ENCODE assay signal across 29 cellular contexts in the genomic region with DNA sequence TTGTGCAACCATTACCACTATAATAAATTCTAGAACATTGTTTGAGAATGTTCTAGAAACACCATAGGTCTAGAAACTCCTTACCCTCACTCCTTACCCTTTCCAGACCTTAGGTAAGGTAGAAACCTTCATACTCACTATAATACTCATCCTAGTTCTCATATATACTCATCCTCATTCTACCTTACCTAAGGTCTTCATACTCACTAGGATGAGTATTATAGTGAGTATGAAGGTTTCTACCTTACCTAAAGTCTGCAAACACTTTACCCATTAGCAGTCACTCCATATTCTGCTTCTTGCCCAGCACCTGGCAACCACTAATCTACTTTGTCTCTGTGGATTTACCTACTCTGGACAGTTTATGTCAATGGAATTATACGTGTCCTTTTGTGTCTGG.
"Had no signal": no experiment of that assay in that cellular context is flagged by ENCODE, and none has a peak within 500 bp of the region (broad histone marks: within the 10 kb centered on the region; RNA-seq: fewer than 3 reads in every experiment).

No MANE protein-coding gene starts in this region.

- ATAC-seq: natural killer cell; psoas muscle; right cardiac atrium; right lobe of liver; stimulated activated effector memory CD8-positive, alpha-beta T cell treated with anti-CD3 and anti-CD28 coated beads, Interleukin-12 subunit alpha, Interleukin-12 subunit beta, amount 100 ng/mL, for 72 hours; stimulated activated naive CD8-positive, alpha-beta T cell treated with anti-CD3 and anti-CD28 coated beads, Interleukin-15, amount 100 ng/mL, for 72 hours; stimulated activated naive CD8-positive, alpha-beta T cell treated with anti-CD3 and anti-CD28 coated beads, Interleukin-15, Interleukin-2, amounts not matched to agents 100 U/mL and 50 U/mL, for 24 hours; upper lobe of right lung had no signal

- H3K4me1 Mint-ChIP-seq: natural killer cell; nephron; neural progenitor cell; stimulated activated effector memory CD8-positive, alpha-beta T cell treated with anti-CD3 and anti-CD28 coated beads, Interleukin-12 subunit alpha, Interleukin-12 subunit beta, amount 100 ng/mL, for 72 hours; stimulated activated naive CD8-positive, alpha-beta T cell treated with anti-CD3 and anti-CD28 coated beads, Interleukin-15, amount 100 ng/mL, for 72 hours had no signal

- H3K27ac Mint-ChIP-seq: natural killer cell; nephron; neural progenitor cell; progenitor cell of endocrine pancreas; stimulated activated effector memory CD8-positive, alpha-beta T cell treated with anti-CD3 and anti-CD28 coated beads, Interleukin-12 subunit alpha, Interleukin-12 subunit beta, amount 100 ng/mL, for 72 hours; stimulated activated naive CD8-positive, alpha-beta T cell treated with anti-CD3 and anti-CD28 coated beads, Interleukin-15, amount 100 ng/mL, for 72 hours; type B pancreatic cell had no signal

- H3K9ac ChIP-seq: neural progenitor cell, parathyroid adenoma had no signal

- FAIRE-seq: small intestine had no signal

- H3K79me2 ChIP-seq: parathyroid adenoma had no signal

- H2AFZ ChIP-seq: neural progenitor cell, parathyroid adenoma had no signal

- DNase-seq: natural killer cell; occipital lobe; ovary; posterior cingulate gyrus; psoas muscle; right lobe of liver; sigmoid colon; small intestine; stimulated activated CD4-positive, alpha-beta T cell treated with anti-CD3 and anti-CD28 coated beads, Interleukin-15, amount 100 ng/mL, for 24 hours; stimulated activated CD4-positive, alpha-beta T cell treated with anti-CD3 and anti-CD28 coated beads, Interleukin-2, amount 100 ng/mL, for 24 hours; stimulated activated CD4-positive, alpha-beta T cell treated with anti-CD3 and anti-CD28 coated beads, Interleukin-2, amount 100 ng/mL, for 48 hours; stimulated activated CD4-positive, alpha-beta T cell treated with anti-CD3 and anti-CD28 coated beads, Interleukin-4, amount 100 ng/mL, for 24 hours; stimulated activated naive CD4-positive, alpha-beta T cell; stimulated activated naive CD8-positive, alpha-beta T cell treated with anti-CD3 and anti-CD28 coated beads, Interleukin-15, amount 100 ng/mL, for 72 hours; stimulated activated naive CD8-positive, alpha-beta T cell treated with anti-CD3 and anti-CD28 coated beads, Interleukin-15, Interleukin-2, amounts not matched to agents 100 U/mL and 50 U/mL, for 24 hours; substantia nigra; testis; tibial artery; transverse colon; upper lobe of right lung had no signal

- H3K36me3 ChIP-seq: ovary, upper lobe of right lung had no signal

- H3K27ac ChIP-seq: neural progenitor cell, ovary, parathyroid adenoma, psoas muscle, right lobe of liver, sigmoid colon, suprapubic skin, testis, tibial artery, transverse colon, upper lobe of right lung, vagina had no signal

- H3K4me3 ChIP-seq: neural progenitor cell, ovary, psoas muscle, right lobe of liver, sigmoid colon, suprapubic skin, testis, tibial artery, transverse colon, upper lobe of right lung, vagina had no signal

- H3K4me1 ChIP-seq: neural progenitor cell, parathyroid adenoma, psoas muscle, right lobe of liver, sigmoid colon, suprapubic skin, testis, tibial artery, transverse colon, upper lobe of right lung, vagina had no signal

- H3K27me3 ChIP-seq: neural progenitor cell, ovary, right lobe of liver, sigmoid colon, suprapubic skin, testis, tibial artery, transverse colon, upper lobe of right lung, vagina had no signal

- H3K9me3 Mint-ChIP-seq: natural killer cell; stimulated activated effector memory CD8-positive, alpha-beta T cell treated with anti-CD3 and anti-CD28 coated beads, Interleukin-12 subunit alpha, Interleukin-12 subunit beta, amount 100 ng/mL, for 72 hours had no signal

- H3K27me3 Mint-ChIP-seq: progenitor cell of endocrine pancreas; stimulated activated naive CD8-positive, alpha-beta T cell treated with anti-CD3 and anti-CD28 coated beads, Interleukin-15, amount 100 ng/mL, for 72 hours; type B pancreatic cell had no signal

- H3K4me3 Mint-ChIP-seq: natural killer cell; nephron; neural progenitor cell; stimulated activated effector memory CD8-positive, alpha-beta T cell treated with anti-CD3 and anti-CD28 coated beads, Interleukin-12 subunit alpha, Interleukin-12 subunit beta, amount 100 ng/mL, for 72 hours; stimulated activated naive CD8-positive, alpha-beta T cell treated with anti-CD3 and anti-CD28 coated beads, Interleukin-15, amount 100 ng/mL, for 72 hours; type B pancreatic cell had no signal

- H3K4me2 ChIP-seq: neural progenitor cell had no signal

- H3K36me3 Mint-ChIP-seq: stimulated activated effector memory CD8-positive, alpha-beta T cell treated with anti-CD3 and anti-CD28 coated beads, Interleukin-12 subunit alpha, Interleukin-12 subunit beta, amount 100 ng/mL, for 72 hours had no signal

- H3K9me3 ChIP-seq: ovary, testis had no signal
